ENCODE assay signal across 9 cellular contexts in the genomic region with DNA sequence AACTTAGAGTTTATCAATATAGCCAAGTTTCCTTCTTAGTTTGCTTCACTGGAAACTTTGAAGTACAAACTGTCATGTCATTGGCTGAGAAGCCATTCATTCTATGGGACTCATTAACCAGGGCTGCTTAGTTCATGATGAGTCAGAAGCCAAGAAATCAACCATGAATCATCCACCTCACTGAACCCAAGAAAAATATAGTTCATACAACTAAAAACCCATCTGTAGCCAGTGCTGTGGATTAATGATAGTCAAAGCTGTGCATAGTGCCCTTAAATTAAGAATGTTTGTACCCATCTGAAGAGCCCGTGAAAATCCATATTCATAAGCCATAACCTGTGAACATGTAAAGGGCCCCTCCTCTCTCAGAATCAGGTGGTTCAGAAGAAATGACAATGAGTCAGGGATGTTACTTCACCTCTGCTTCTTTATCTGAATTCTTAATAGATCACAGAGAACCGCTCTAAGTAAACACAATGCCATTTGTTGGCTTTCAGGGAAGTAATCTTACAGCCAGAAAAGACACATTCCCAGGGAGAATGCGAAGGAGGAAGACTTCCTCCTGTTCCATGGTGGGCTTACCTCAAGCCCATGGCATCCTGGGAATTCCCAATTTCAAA. TPM values are rescaled to one million over a fixed set of nuclear protein-coding genes. Genes with fewer than 3 reads are reported as not detected.
DNase-seq lines count a peak whose midpoint lies in the region; ATAC-seq and TF ChIP-seq lines count a peak whose summit lies in the region.
"Had no signal": no experiment of that assay in that cellular context is flagged by ENCODE, and none has a peak within 500 bp of the region (broad histone marks: within the 10 kb centered on the region; RNA-seq: fewer than 3 reads in every experiment).

No MANE protein-coding gene starts in this region.

- H3K36me3 ChIP-seq in PC-3 (ENCODE audit: low read depth, low read length) = no peaks in the 10 kb centered on the region
- no peaks in the 10 kb centered on the region for H3K36me3 ChIP-seq in fibroblast of lung (ENCODE audit: control insufficient read depth, insufficient read depth, low read length)
- no peaks in the 10 kb centered on the region for H3K36me3 ChIP-seq in uterus
- H3K36me3 ChIP-seq in HAP-1 (replicated peaks) = no peaks in the 10 kb centered on the region
- H3K36me3 ChIP-seq: cardiac muscle cell had no signal

- POLR2A ChIA-PET in PC-3 (lab: Charles Lee; ENCODE audit: unreplicated experiment) = no interaction called here

- H3K79me2 ChIP-seq in PC-3 (ENCODE audit: low read length) (no peaks in the 10 kb centered on the region), fibroblast of lung (ENCODE audit: control insufficient read depth, insufficient read depth, low read length) (no peaks in the 10 kb centered on the region)

- no peaks in the 10 kb centered on the region for H3K27me3 ChIP-seq in PC-3 (ENCODE audit: low read length)
- H3K27me3 ChIP-seq in fibroblast of lung (ENCODE audit: control insufficient read depth, insufficient read depth, low read length) = no peaks in the 10 kb centered on the region
- no peaks in the 10 kb centered on the region for H3K27me3 ChIP-seq in uterus
- no peaks in the 10 kb centered on the region for H3K27me3 ChIP-seq in HAP-1 (ENCODE audit: low read depth)
- H3K27me3 ChIP-seq: cardiac muscle cell had no signal

- H3K4me3 ChIP-seq in PC-3 (ENCODE audit: low read length) = peak overlapping the region; percentile 41; the same call in 1 of the 2 replicates
- no peak overlapping the region for H3K4me3 ChIP-seq in fibroblast of lung (replicated peaks in 1 of 4; ENCODE audit: control extremely low read depth in 1 of 4, insufficient read depth in 1 of 4, low read depth in 3 of 4, low read length in 4 of 4)
- H3K4me3 ChIP-seq in uterus = no peak overlapping the region
- no peak overlapping the region for H3K4me3 ChIP-seq in HAP-1
- H3K4me3 ChIP-seq: cardiac muscle cell had no signal

- CTCF ChIA-PET in PC-3 (lab: Charles Lee) = no interaction called here

- H3K9ac ChIP-seq in PC-3 (ENCODE audit: low read length) (peak overlapping the region; percentile 45), fibroblast of lung (ENCODE audit: insufficient read depth, low read length) (no peak overlapping the region)

- DNase-seq in activated T-cell treated with anti-CD3 and anti-CD28 coated beads for 24 hours (ENCODE audit: low read depth) (peak; percentile 19), PC-3 (peak; percentile 96), fibroblast of lung (ENCODE audit: low read depth in 2 of 2) (peak; percentile 90 to 96), uterus (no peak), HAP-1 (ENCODE audit: low spot score in 2 of 2) (no peak), HK-2 (ENCODE audit: unreplicated experiment) (no peak)
- no peak for DNase-seq in activated T-cell treated with anti-CD3 and anti-CD28 coated beads, Interleukin-2, amount 50 U/mL, for 48 hours

- peaks cover 30% of the 10 kb centered on the region for H3K4me1 ChIP-seq in PC-3 (ENCODE audit: insufficient read depth, low read length)
- H3K4me1 ChIP-seq in fibroblast of lung (ENCODE audit: control insufficient read depth, extremely low read depth, insufficient read depth, low read length) = peaks cover 17% of the 10 kb centered on the region
- H3K4me1 ChIP-seq in uterus = no peaks in the 10 kb centered on the region
- H3K4me1 ChIP-seq in HAP-1 = no peaks in the 10 kb centered on the region

- H3K9me3 ChIP-seq in PC-3 (ENCODE audit: low read length) (no peaks in the 10 kb centered on the region), fibroblast of lung (ENCODE audit: control insufficient read depth, insufficient read depth, low read depth, low read length) (no peaks in the 10 kb centered on the region), uterus (no peaks in the 10 kb centered on the region), HAP-1 (no peaks in the 10 kb centered on the region)

- H3K9me2 ChIP-seq in PC-3 (replicated peaks; ENCODE audit: low read length) = no peaks in the 10 kb centered on the region

- in situ Hi-C loops in HAP-1 (cut with MboI; ENCODE audit: low sequenced_read_pairs) = no loop called here

- H3K27ac ChIP-seq in PC-3 (ENCODE audit: low read length) (peak overlapping the region; percentile 91), fibroblast of lung (ENCODE audit: insufficient read depth, low read length) (peak overlapping the region; percentile 50), uterus (peak overlapping the region; percentile 71 to 78)
- H3K27ac ChIP-seq: cardiac muscle cell had no signal

- no TSS peak for BruUV-seq in PC-3 (replicated peaks; lab: Mats Ljungman, UMichigan)

- H4K20me1 ChIP-seq in PC-3 (ENCODE audit: low read length) = no peaks in the 10 kb centered on the region
- H4K20me1 ChIP-seq in fibroblast of lung (ENCODE audit: control insufficient read depth, extremely low read depth, insufficient read depth, low read length) = no peaks in the 10 kb centered on the region

- TF ChIP-seq CTCF in PC-3 (conservative IDR thresholded peaks at IDR 0.05; ENCODE audit: low read depth, low read length) (no peak), fibroblast of lung (conservative IDR thresholded peaks at IDR 0.05 in 1 of 2, IDR thresholded peaks at IDR 0.05 in 1 of 2; ENCODE audit: low read depth in 1 of 2, low read length in 2 of 2) (no peak), uterus (IDR thresholded peaks at IDR 0.05) (no peak)

- H2AFZ ChIP-seq in PC-3 (ENCODE audit: low read length) (peak overlapping the region; percentile 24; the same call in 1 of the 2 replicates), fibroblast of lung (ENCODE audit: low read length) (no peak overlapping the region)

- ATAC-seq in HG02840 (IDR thresholded peaks at IDR 0.05; ENCODE audit: low FRiP score, unreplicated experiment) (peak; percentile 96), PC-3 (peak; percentile 96)

- TF ChIP-seq POLR2A in uterus (IDR thresholded peaks at IDR 0.05) = no peak

- peak overlapping the region; percentile 76 for H3K4me2 ChIP-seq in PC-3 (ENCODE audit: low read length)
- H3K4me2 ChIP-seq in fibroblast of lung (ENCODE audit: extremely low read depth, insufficient read depth, low read length) = peak overlapping the region; percentile 4

- H3F3A ChIP-seq in PC-3 (ENCODE audit: low read length, unreplicated experiment) = peaks cover 12% of the 10 kb centered on the region

- intact Hi-C loops in PC-3 (cut with micrococcal nuclease) = loop anchor here (1.0 to 5.0 kb wide), 3 partner anchors 35 to 102 kb away; no protein-coding TSS in a partner anchor
- intact Hi-C loops in uterus (cut with DNase I; ENCODE audit: low total_unique reads) = no loop called here

RNA-seq across cellular contexts. Expression of a gene that starts 25.4 kb away (rescaled TPM):
- not detected in 2 replicates for total RNA-seq in PC-3 (2014; rRNA removed)
- total RNA-seq in fibroblast of lung = not detected in 2 replicates
- polyA plus RNA-seq in fibroblast of lung = not detected in 2 replicates
- not detected in 2 replicates for polyA plus RNA-seq in fibroblast of lung (2012)
- polyA minus RNA-seq in fibroblast of lung (ENCODE audit: low replicate concordance) = not detected in 2 replicates
- not detected for total RNA-seq in uterus
- total RNA-seq: cardiac muscle cell had no signal
- polyA plus RNA-seq: cardiac muscle cell had no signal

Comparison
In these comparisons a context has a peak if more than half of its experiments do, and no peak if none do; other contexts are left out.
1. DNase-seq: peak in activated T-cell treated with anti-CD3 and anti-CD28 coated beads for 24 hours (single experiment), PC-3 (single experiment) and fibroblast of lung (2 of 2); none in activated T-cell treated with anti-CD3 and anti-CD28 coated beads, Interleukin-2, amount 50 U/mL, for 48 hours (0 of 2), uterus (0 of 2), HAP-1 (0 of 2) and HK-2 (single experiment).
2. Peak in every context shown above with its lines, with median percentiles within 50 percentile points of each other: H3K27ac ChIP-seq.